In the genomic region with DNA sequence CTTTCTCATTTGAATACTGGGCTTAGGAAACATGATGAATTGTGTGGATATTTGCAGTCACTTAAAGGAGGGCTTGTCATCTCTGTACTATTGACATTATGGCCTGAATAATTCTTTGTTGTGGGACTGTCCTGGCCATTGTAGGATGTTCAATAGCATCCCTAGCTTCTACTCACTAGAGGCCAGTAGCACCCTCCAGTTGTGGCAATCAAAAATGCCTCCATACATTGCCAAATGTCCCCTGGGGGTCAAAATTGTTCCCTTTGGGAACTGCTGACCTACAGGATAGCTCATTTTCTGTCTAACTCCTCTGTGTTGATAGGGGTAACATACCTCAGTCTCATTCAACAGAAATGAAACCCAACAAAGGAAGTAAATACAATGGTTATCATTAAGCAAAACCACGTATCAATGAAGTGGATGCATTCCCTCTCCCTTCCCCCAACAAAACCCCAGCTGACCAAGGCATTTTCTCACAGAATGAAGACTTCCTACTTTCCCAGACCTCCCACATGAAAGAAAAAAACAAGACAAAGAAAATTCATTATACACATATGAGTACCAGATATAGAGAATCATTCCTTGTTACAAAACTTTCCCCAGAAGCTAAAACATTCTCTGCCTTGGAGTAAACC, we compare ENCODE assay signal across 10 cellular contexts. TPM values are rescaled to one million over a fixed set of nuclear protein-coding genes. Genes with fewer than 3 reads are reported as not detected.
DNase-seq lines count a peak whose midpoint lies in the region; ATAC-seq and TF ChIP-seq lines count a peak whose summit lies in the region.
"Had no signal": no experiment of that assay in that cellular context is flagged by ENCODE, and none has a peak within 500 bp of the region (broad histone marks: within the 10 kb centered on the region; RNA-seq: fewer than 3 reads in every experiment).

No MANE protein-coding gene starts in this region.

- TF ChIP-seq POLR2A in Peyer's patch (IDR thresholded peaks at IDR 0.05) (no peak), body of pancreas (IDR thresholded peaks at IDR 0.05) (no peak)

- peak overlapping the region; percentile 98 for H3K27ac Mint-ChIP-seq in stimulated activated effector memory CD8-positive, alpha-beta T cell treated with anti-CD3 and anti-CD28 coated beads, Interleukin-12 subunit alpha, Interleukin-12 subunit beta, amount 100 ng/mL, for 72 hours

- WGBS in body of pancreas, 2 donors, result 55 to 82% methylated on average over 1 of the region's 1 CpG

- DNase-seq in activated CD4-positive, CD25-positive, alpha-beta regulatory T cell treated with anti-CD3 and anti-CD28 coated beads, Interleukin-2, amount 50 U/mL, for 72 hours, result no peak
- DNase-seq in Peyer's patch (no peak), anterior cingulate cortex (lab: John Stamatoyannopoulos, UW) (no peak), body of pancreas (no peak)
- no peak for DNase-seq in stimulated activated effector memory CD8-positive, alpha-beta T cell treated with anti-CD3 and anti-CD28 coated beads, Interleukin-12 subunit alpha, Interleukin-12 subunit beta, amount 100 ng/mL, for 72 hours (ENCODE audit: low spot score in 2 of 2)
- DNase-seq: DMS79 treated with DMSO at 0.1 percent for 48 hours had no signal

- H3K27ac ChIP-seq in Peyer's patch (peak overlapping the region; percentile 62 to 74 (median 65)), duodenal mucosa (ENCODE audit: low read depth, low read length) (no peak overlapping the region), body of pancreas (no peak overlapping the region)

- H3K27me3 ChIP-seq in Peyer's patch (no peaks in the 10 kb centered on the region), duodenal mucosa (ENCODE audit: control insufficient read depth in 1 of 2, insufficient read depth in 2 of 2, low read length in 2 of 2) (no peaks in the 10 kb centered on the region), body of pancreas (no peaks in the 10 kb centered on the region)

- intact Hi-C loops in body of pancreas (cut with DNase I), result no loop called here

- peaks cover 58% of the 10 kb centered on the region for H3K4me1 Mint-ChIP-seq in stimulated activated effector memory CD8-positive, alpha-beta T cell treated with anti-CD3 and anti-CD28 coated beads, Interleukin-12 subunit alpha, Interleukin-12 subunit beta, amount 100 ng/mL, for 72 hours

- peaks cover 12% of the 10 kb centered on the region for H3K36me3 Mint-ChIP-seq in stimulated activated effector memory CD8-positive, alpha-beta T cell treated with anti-CD3 and anti-CD28 coated beads, Interleukin-12 subunit alpha, Interleukin-12 subunit beta, amount 100 ng/mL, for 72 hours

- peak; percentile 16 to 39 for ATAC-seq in activated CD4-positive, CD25-positive, alpha-beta regulatory T cell treated with anti-CD3 and anti-CD28 coated beads, Interleukin-2, amount 50 U/mL, for 24 hours
- ATAC-seq in stimulated activated effector memory CD8-positive, alpha-beta T cell treated with anti-CD3 and anti-CD28 coated beads, Interleukin-12 subunit alpha, Interleukin-12 subunit beta, amount 100 ng/mL, for 72 hours, result peak; percentile 75
- no peak for ATAC-seq in GM18519 (IDR thresholded peaks at IDR 0.05; ENCODE audit: low FRiP score, unreplicated experiment)
- no peak for ATAC-seq in body of pancreas

- H3K9me3 Mint-ChIP-seq in stimulated activated effector memory CD8-positive, alpha-beta T cell treated with anti-CD3 and anti-CD28 coated beads, Interleukin-12 subunit alpha, Interleukin-12 subunit beta, amount 100 ng/mL, for 72 hours, result no peaks in the 10 kb centered on the region

- TF ChIP-seq CTCF in Peyer's patch (IDR thresholded peaks at IDR 0.05) (peak in 1 of 6 experiments; percentile 12), body of pancreas (IDR thresholded peaks at IDR 0.05) (no peak)

- peak overlapping the region in 1 of 2 donors; percentile 59 for H3K9ac ChIP-seq in duodenal mucosa (ENCODE audit: low read depth in 1 of 2, low read length in 2 of 2)

- H3K4me3 ChIP-seq in Peyer's patch (peak overlapping the region; percentile 23 to 37 (median 31)), duodenal mucosa (ENCODE audit: low read depth in 1 of 2, low read length in 2 of 2) (peak overlapping the region; percentile 34 to 53), body of pancreas (no peak overlapping the region)

- H3K4me1 ChIP-seq in Peyer's patch (no peaks in the 10 kb centered on the region), duodenal mucosa (ENCODE audit: control insufficient read depth in 1 of 2, insufficient read depth in 2 of 2, low read length in 2 of 2) (peaks cover 0 to 3% of the 10 kb centered on the region in 2 donors), body of pancreas (no peaks in the 10 kb centered on the region)

- H3K9me3 ChIP-seq in Peyer's patch, result no peaks in the 10 kb centered on the region
- no peaks in the 10 kb centered on the region for H3K9me3 ChIP-seq in duodenal mucosa (ENCODE audit: control insufficient read depth in 1 of 2, low read length in 2 of 2)
- H3K9me3 ChIP-seq in body of pancreas, result no peaks in the 10 kb centered on the region

- H3K4me3 Mint-ChIP-seq in stimulated activated effector memory CD8-positive, alpha-beta T cell treated with anti-CD3 and anti-CD28 coated beads, Interleukin-12 subunit alpha, Interleukin-12 subunit beta, amount 100 ng/mL, for 72 hours, result peak overlapping the region; percentile 85

- H3K36me3 ChIP-seq in Peyer's patch, result no peaks in the 10 kb centered on the region
- H3K36me3 ChIP-seq in duodenal mucosa (ENCODE audit: control insufficient read depth in 1 of 2, insufficient read depth in 2 of 2, low read length in 2 of 2), result no peaks in the 10 kb centered on the region
- H3K36me3 ChIP-seq in body of pancreas (replicated peaks in 1 of 2; ENCODE audit: insufficient read depth in 1 of 2, low read depth in 2 of 2), result no peaks in the 10 kb centered on the region

RNA-seq across cellular contexts. Expression of a gene that starts 18.1 kb away (rescaled TPM):
- total RNA-seq in Peyer's patch (100 to 1,000 TPM in 1 of 4 donors, 10 to 100 TPM in 3; 12.1 to 184 (median 17.6) TPM), body of pancreas (1 to 10 TPM; 2.9 to 3.0 TPM)
- total RNA-seq: epithelial cell of proximal tubule had no signal

Comparison
In these comparisons a context has a peak if more than half of its experiments do, and no peak if none do; other contexts are left out.
1. ATAC-seq: peak in activated CD4-positive, CD25-positive, alpha-beta regulatory T cell treated with anti-CD3 and anti-CD28 coated beads, Interleukin-2, amount 50 U/mL, for 24 hours (2 of 2) and stimulated activated effector memory CD8-positive, alpha-beta T cell treated with anti-CD3 and anti-CD28 coated beads, Interleukin-12 subunit alpha, Interleukin-12 subunit beta, amount 100 ng/mL, for 72 hours (single experiment); none in GM18519 (single experiment) and body of pancreas (single experiment).
2. H3K27ac ChIP-seq: peak in Peyer's patch (4 of 4); none in duodenal mucosa (single experiment) and body of pancreas (0 of 4).
3. H3K4me3 ChIP-seq: peak in Peyer's patch (4 of 4) and duodenal mucosa (2 of 2); none in body of pancreas (0 of 2).